8 cellular contexts compared by ENCODE assay signal in the genomic region with DNA sequence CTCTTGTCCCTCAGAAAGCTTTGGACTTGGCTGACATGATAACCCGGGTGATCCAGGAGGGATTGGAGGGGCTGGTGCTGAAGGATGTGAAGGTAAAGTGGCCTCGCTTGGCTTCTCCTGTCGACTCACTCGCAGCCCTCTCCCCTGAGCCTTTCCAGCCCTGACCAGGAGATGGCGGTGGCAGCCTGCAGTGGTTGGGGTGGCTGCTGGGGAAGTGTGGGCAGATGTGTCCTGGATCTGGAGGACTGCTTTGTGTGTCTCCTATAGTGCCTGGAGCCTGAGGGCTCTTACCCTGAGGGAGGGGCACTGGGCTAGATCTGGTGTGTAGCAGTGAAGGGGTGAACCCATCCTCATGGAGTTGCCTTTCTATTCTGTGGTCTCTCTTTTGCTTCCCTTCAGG. TPM values are rescaled to one million over a fixed set of nuclear protein-coding genes. Genes with fewer than 3 reads are reported as not detected.
DNase-seq lines count a peak whose midpoint lies in the region; ATAC-seq and TF ChIP-seq lines count a peak whose summit lies in the region.

No MANE protein-coding gene starts in this region.

- POLR2A ChIA-PET in activated naive CD8-positive, alpha-beta T cell treated with anti-CD3 and anti-CD28 coated beads, Interleukin-2, amount 10 ng/mL, durations not matched to agents 7 days and 5 days (lab: Charles Lee): interaction anchor here (1.0 kb wide), 1 partner anchor 92 kb away, joined by 3 read pairs; no protein-coding TSS in a partner anchor

- peak overlapping the region; percentile 61 for H3K27ac Mint-ChIP-seq in activated naive CD8-positive, alpha-beta T cell treated with anti-CD3 and anti-CD28 coated beads, Interleukin-2, amount 10 ng/mL, durations not matched to agents 7 days and 5 days

- no peaks in the 10 kb centered on the region for H3K4me1 ChIP-seq in cardiac muscle cell (ENCODE audit: low read depth)
- peaks cover 5% of the 10 kb centered on the region for H3K4me1 ChIP-seq in psoas muscle

- H3K4me1 Mint-ChIP-seq in activated naive CD8-positive, alpha-beta T cell treated with anti-CD3 and anti-CD28 coated beads, Interleukin-2, amount 10 ng/mL, durations not matched to agents 7 days and 5 days: peaks cover 8% of the 10 kb centered on the region

- no peak overlapping the region for H3K4me3 Mint-ChIP-seq in activated naive CD8-positive, alpha-beta T cell treated with anti-CD3 and anti-CD28 coated beads, Interleukin-2, amount 10 ng/mL, durations not matched to agents 7 days and 5 days

- H3K27me3 ChIP-seq in cardiac muscle cell (no peaks in the 10 kb centered on the region), psoas muscle (ENCODE audit: insufficient read depth in 3 of 3, low read length in 2 of 3) (no peaks in the 10 kb centered on the region)

- intact Hi-C loops in psoas muscle (cut with DNase I): loop anchor here (5.0 kb wide), 2 partner anchors 94 to 119 kb away; a partner anchor contains a TSS

- 58 to 63% (median 61%) methylated on average over 5 of the region's 5 CpGs for WGBS in psoas muscle, 3 donors

- peaks cover 70% of the 10 kb centered on the region for H3K36me3 ChIP-seq in cardiac muscle cell
- H3K36me3 ChIP-seq in psoas muscle (ENCODE audit: insufficient read depth in 1 of 2, low read depth in 1 of 2): peaks cover 18 to 99% of the 10 kb centered on the region in 2 donors

- H3K27ac ChIP-seq in cardiac muscle cell (no peak overlapping the region), psoas muscle (peak overlapping the region; percentile 39)

- no peaks in the 10 kb centered on the region for H3K9me3 ChIP-seq in cardiac muscle cell (ENCODE audit: low read depth)
- H3K9me3 ChIP-seq in psoas muscle: no peaks in the 10 kb centered on the region

- DNase-seq in GM03348 (ENCODE audit: low spot score): peak; percentile 91
- DNase-seq in HT1080 (ENCODE audit: low read depth): peak; percentile 73
- DNase-seq in SW480 (ENCODE audit: low spot score): peak; percentile 38
- DNase-seq in activated naive CD8-positive, alpha-beta T cell treated with anti-CD3 and anti-CD28 coated beads, Interleukin-2, amount 10 ng/mL, durations not matched to agents 7 days and 5 days: peak; percentile 81
- peak; percentile 64 to 78 for DNase-seq in cardiac muscle cell (ENCODE audit: low read depth in 1 of 2, low spot score in 1 of 2)
- peak; percentile 68 to 79 for DNase-seq in psoas muscle
- DNase-seq in ureter (ENCODE audit: low spot score): peak; percentile 73

- H3K4me3 ChIP-seq in cardiac muscle cell (no peak overlapping the region), psoas muscle (no peak overlapping the region)

- TF ChIP-seq CTCF in cardiac muscle cell (IDR thresholded peaks at IDR 0.05; ENCODE audit: low read depth, low read length) (peak; percentile 82), psoas muscle (IDR thresholded peaks at IDR 0.05) (peak; percentile 66)

- H3K27me3 Mint-ChIP-seq in activated naive CD8-positive, alpha-beta T cell treated with anti-CD3 and anti-CD28 coated beads, Interleukin-2, amount 10 ng/mL, durations not matched to agents 7 days and 5 days: no peaks in the 10 kb centered on the region

- H3K36me3 Mint-ChIP-seq in activated naive CD8-positive, alpha-beta T cell treated with anti-CD3 and anti-CD28 coated beads, Interleukin-2, amount 10 ng/mL, durations not matched to agents 7 days and 5 days: peaks cover 7% of the 10 kb centered on the region

- peak; percentile 97 for ATAC-seq in activated naive CD8-positive, alpha-beta T cell treated with anti-CD3 and anti-CD28 coated beads, Interleukin-2, amount 10 ng/mL, durations not matched to agents 7 days and 5 days (ENCODE audit: low read depth)
- peak; percentile 82 to 95 (median 88) for ATAC-seq in psoas muscle
- no peak for ATAC-seq in GM21526 (IDR thresholded peaks at IDR 0.05; ENCODE audit: low FRiP score, unreplicated experiment)

- no peaks in the 10 kb centered on the region for H3K9me3 Mint-ChIP-seq in activated naive CD8-positive, alpha-beta T cell treated with anti-CD3 and anti-CD28 coated beads, Interleukin-2, amount 10 ng/mL, durations not matched to agents 7 days and 5 days

RNA-seq across cellular contexts. Expression of a gene that starts 17.9 kb away (rescaled TPM):
- total RNA-seq in HT1080 (2014; rRNA removed; shearing (Covaris generic)): 39.1 and 39.5 TPM in 2 replicates
- polyA plus RNA-seq in HT1080 (2015; cell fraction: cytosol; rRNA removed): 17.5 and 20.5 TPM in 2 replicates
- polyA plus RNA-seq in HT1080 (2015; cell fraction: nucleus; rRNA removed): 47.7 and 56.8 TPM in 2 replicates
- total RNA-seq in activated naive CD8-positive, alpha-beta T cell treated with anti-CD3 and anti-CD28 coated beads, Interleukin-2, amount 10 ng/mL, durations not matched to agents 7 days and 5 days: 10 to 100 TPM; 39.7 to 40.3 TPM
- 48.9 and 85.5 TPM in 2 replicates for total RNA-seq in cardiac muscle cell
- polyA plus RNA-seq in cardiac muscle cell: 27.9 and 37.7 TPM in 2 replicates
- 10 to 100 TPM; 23.5 to 28.2 (median 26.2) TPM for total RNA-seq in psoas muscle
- 10 to 100 TPM; 11.5 to 17.6 (median 12.2) TPM for polyA plus RNA-seq in psoas muscle
- 79.0 TPM for total RNA-seq in ureter

RNA-seq across cellular contexts. Expression of a gene that starts 36.9 kb away (rescaled TPM):
- total RNA-seq in HT1080 (2014; rRNA removed; shearing (Covaris generic)): 11.6 and 12.1 TPM in 2 replicates
- 11.5 and 13.1 TPM in 2 replicates for polyA plus RNA-seq in HT1080 (2015; cell fraction: cytosol; rRNA removed)
- 9.5 and 12.6 TPM in 2 replicates for polyA plus RNA-seq in HT1080 (2015; cell fraction: nucleus; rRNA removed)
- total RNA-seq in activated naive CD8-positive, alpha-beta T cell treated with anti-CD3 and anti-CD28 coated beads, Interleukin-2, amount 10 ng/mL, durations not matched to agents 7 days and 5 days: 10 to 100 TPM; 29.5 to 33.4 TPM
- total RNA-seq in cardiac muscle cell (11.5 and 19.0 TPM in 2 replicates), psoas muscle (10 to 100 TPM in 2 of 4 donors, 1 to 10 TPM in 2; 7.0 to 12.6 (median 10.6) TPM), ureter (14.6 TPM)
- polyA plus RNA-seq in cardiac muscle cell (20.4 and 20.9 TPM in 2 replicates), psoas muscle (10 to 100 TPM in 1 of 3 donors, 1 to 10 TPM in 2; 7.2 to 13.6 (median 9.6) TPM)

RNA-seq across cellular contexts. Expression of a gene that starts 36.9 kb away (rescaled TPM):
- 0.10 and 0.74 TPM in 2 replicates for total RNA-seq in HT1080 (2014; rRNA removed; shearing (Covaris generic))
- 0.14 and 0.27 TPM in 2 replicates for polyA plus RNA-seq in HT1080 (2015; cell fraction: cytosol; rRNA removed)
- polyA plus RNA-seq in HT1080 (2015; cell fraction: nucleus; rRNA removed): 0.41 TPM in 2 replicates
- total RNA-seq in activated naive CD8-positive, alpha-beta T cell treated with anti-CD3 and anti-CD28 coated beads, Interleukin-2, amount 10 ng/mL, durations not matched to agents 7 days and 5 days: 1 to 10 TPM; 1.4 to 1.5 TPM
- total RNA-seq in cardiac muscle cell: 4.8 and 5.6 TPM in 2 replicates
- 4.7 and 5.6 TPM in 2 replicates for polyA plus RNA-seq in cardiac muscle cell
- 1 to 10 TPM; 2.4 to 5.2 (median 3.3) TPM for total RNA-seq in psoas muscle
- polyA plus RNA-seq in psoas muscle: 1 to 10 TPM in 2 of 3 donors, under 1 TPM in 1; 0.74 to 1.7 (median 1.2) TPM
- 6.3 TPM for total RNA-seq in ureter

Comparison
In these comparisons a context has a peak if more than half of its experiments do, and no peak if none do; other contexts are left out.
1. DNase-seq: peak in every context shown above with its lines; median percentile 91 in GM03348; 81 in activated naive CD8-positive, alpha-beta T cell treated with anti-CD3 and anti-CD28 coated beads, Interleukin-2, amount 10 ng/mL, durations not matched to agents 7 days and 5 days; 74 in psoas muscle; 73 in HT1080; 73 in ureter; 71 in cardiac muscle cell; 38 in SW480.